8 cellular contexts compared by ENCODE assay signal in the genomic region with DNA sequence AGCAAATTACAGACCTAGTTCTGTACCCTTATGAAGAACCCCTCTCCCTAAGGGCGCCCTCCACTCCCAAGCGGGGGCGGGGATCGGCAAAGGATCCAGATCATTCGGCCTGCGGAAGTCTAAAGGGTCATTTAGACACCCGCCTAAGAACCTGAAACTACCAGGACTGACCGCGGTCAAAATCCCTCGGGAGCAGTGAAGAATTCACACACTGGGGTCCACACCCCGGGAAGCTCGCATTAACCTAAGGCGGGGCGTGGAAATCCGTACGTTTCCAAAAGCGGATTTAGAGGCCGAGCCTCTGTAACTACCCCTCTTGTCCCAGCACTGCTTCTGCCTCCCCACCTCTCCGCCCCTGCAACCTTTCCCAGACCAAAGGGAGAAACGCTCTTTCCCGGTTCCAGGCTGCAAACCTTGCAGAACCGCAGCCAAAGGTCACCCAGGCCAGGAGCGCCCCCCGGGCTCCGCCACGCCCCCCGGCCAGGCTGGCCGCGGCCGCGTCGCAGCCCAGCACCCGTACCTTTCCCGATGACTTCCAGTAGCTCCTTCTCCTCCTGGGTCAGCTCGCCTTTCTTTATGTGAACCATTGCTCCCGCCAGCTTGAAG. TPM values are rescaled to one million over a fixed set of nuclear protein-coding genes. Genes with fewer than 3 reads are reported as not detected.
DNase-seq lines count a peak whose midpoint lies in the region; ATAC-seq and TF ChIP-seq lines count a peak whose summit lies in the region.

No MANE protein-coding gene starts in this region.

- no peaks in the 10 kb centered on the region for H3K27me3 ChIP-seq in kidney epithelial cell (ENCODE audit: control insufficient read depth, insufficient read depth, low read length)

- peaks cover 38% of the 10 kb centered on the region for H3K4me1 Mint-ChIP-seq in MCF 10A (ENCODE audit: insufficient read depth, unreplicated experiment)
- H3K4me1 Mint-ChIP-seq in stimulated activated naive B cell treated with anti-CD40 and anti-IgM and Interleukin-4, amounts not matched to agents 10 μg/mL and 1 μg/mL and 100 μg/mL, for 72 hours, result peaks cover 30 to 49% of the 10 kb centered on the region in 2 donors

- intact Hi-C loops in MCF 10A (cut with micrococcal nuclease), result loop anchor here (1.0 to 5.0 kb wide), 2 partner anchors 23 to 107 kb away; a partner anchor contains a TSS

- BruUV-seq in MCF 10A (replicated peaks; lab: Mats Ljungman, UMichigan), result TSS peak; percentile 36

- DNase-seq in AG08396 (ENCODE audit: low spot score) (peak; percentile 16), NCI-H226 (peak; percentile 37), MCF 10A (ENCODE audit: unreplicated experiment) (no peak), kidney epithelial cell (ENCODE audit: low read depth) (no peak), mucosa of gallbladder (ENCODE audit: low spot score) (no peak)
- DNase-seq in stimulated activated naive B cell treated with anti-CD40 and anti-IgM and Interleukin-4, amounts not matched to agents 10 μg/mL and 1 μg/mL and 100 μg/mL, for 72 hours, result no peak

- TF ChIP-seq CTCF in MCF 10A (IDR thresholded peaks at IDR 0.05; ENCODE audit: unreplicated experiment), result no peak
- TF ChIP-seq CTCF in kidney epithelial cell (IDR thresholded peaks at IDR 0.05; ENCODE audit: insufficient read depth, low read length, poor library complexity, severe bottlenecking), result no peak

- H3K4me3 ChIP-seq in kidney epithelial cell (ENCODE audit: low read depth, low read length), result peak overlapping the region; percentile 80

- ATAC-seq in GM19455 (IDR thresholded peaks at IDR 0.05; ENCODE audit: unreplicated experiment) (peak; percentile 17), HG03159 (IDR thresholded peaks at IDR 0.05; ENCODE audit: unreplicated experiment) (no peak)
- peak; percentile 6 to 11 for ATAC-seq in stimulated activated naive B cell treated with anti-CD40 and anti-IgM and Interleukin-4, amounts not matched to agents 10 μg/mL and 1 μg/mL and 100 μg/mL, for 72 hours (replicated peaks)

- peak overlapping the region; percentile 86 for H3K4me3 Mint-ChIP-seq in MCF 10A (ENCODE audit: unreplicated experiment)
- H3K4me3 Mint-ChIP-seq in stimulated activated naive B cell treated with anti-CD40 and anti-IgM and Interleukin-4, amounts not matched to agents 10 μg/mL and 1 μg/mL and 100 μg/mL, for 72 hours, result peak overlapping the region; percentile 98

- H3K9me3 Mint-ChIP-seq in MCF 10A (ENCODE audit: unreplicated experiment), result no peaks in the 10 kb centered on the region
- no peaks in the 10 kb centered on the region for H3K9me3 Mint-ChIP-seq in stimulated activated naive B cell treated with anti-CD40 and anti-IgM and Interleukin-4, amounts not matched to agents 10 μg/mL and 1 μg/mL and 100 μg/mL, for 72 hours

- no peaks in the 10 kb centered on the region for H3K27me3 Mint-ChIP-seq in MCF 10A (ENCODE audit: insufficient read depth, unreplicated experiment)
- no peaks in the 10 kb centered on the region for H3K27me3 Mint-ChIP-seq in stimulated activated naive B cell treated with anti-CD40 and anti-IgM and Interleukin-4, amounts not matched to agents 10 μg/mL and 1 μg/mL and 100 μg/mL, for 72 hours

- H3K36me3 Mint-ChIP-seq in MCF 10A (ENCODE audit: insufficient read depth, unreplicated experiment), result peaks cover under 1% of the 10 kb centered on the region
- peaks cover 7 to 19% of the 10 kb centered on the region in 2 donors for H3K36me3 Mint-ChIP-seq in stimulated activated naive B cell treated with anti-CD40 and anti-IgM and Interleukin-4, amounts not matched to agents 10 μg/mL and 1 μg/mL and 100 μg/mL, for 72 hours

- H3K36me3 ChIP-seq in kidney epithelial cell (ENCODE audit: control insufficient read depth, insufficient read depth, low read length), result no peaks in the 10 kb centered on the region

- CTCF ChIA-PET in MCF 10A (lab: Yijun Ruan, JAX), result interaction anchor here (0.5 to 1.5 kb wide), 3 partner anchors 42 to 109 kb away, joined by 3 to 4 read pairs (median 3); no protein-coding TSS in a partner anchor

- POLR2A ChIA-PET in MCF 10A (lab: Yijun Ruan, JAX), result interaction anchor here (0.5 to 7.5 kb wide), 21 partner anchors 8 to 654 kb away, joined by 3 to 106 read pairs (median 4); no protein-coding TSS in a partner anchor

- H3K27ac Mint-ChIP-seq in MCF 10A (ENCODE audit: low read depth, unreplicated experiment), result peak overlapping the region; percentile 97
- H3K27ac Mint-ChIP-seq in stimulated activated naive B cell treated with anti-CD40 and anti-IgM and Interleukin-4, amounts not matched to agents 10 μg/mL and 1 μg/mL and 100 μg/mL, for 72 hours, result peak overlapping the region; percentile 100

RNA-seq across cellular contexts. Expression of a gene that starts 0.5 kb away (rescaled TPM):
- total RNA-seq in MCF 10A (2022) (14.3 and 15.3 TPM in 2 replicates), kidney epithelial cell (9.9 and 10.9 TPM in 2 replicates), mucosa of gallbladder (28.0 TPM)

RNA-seq across cellular contexts. Expression of a gene that starts 0.9 kb away (rescaled TPM):
- 41.0 and 85.4 TPM in 2 replicates for total RNA-seq in MCF 10A (2022)
- total RNA-seq in kidney epithelial cell, result 61.2 and 62.2 TPM in 2 replicates
- 24.2 TPM for total RNA-seq in mucosa of gallbladder

Comparison
In these comparisons a context has a peak if more than half of its experiments do, and no peak if none do; other contexts are left out.
1. DNase-seq: peak in AG08396 (single experiment) and NCI-H226 (single experiment); none in MCF 10A (single experiment), kidney epithelial cell (single experiment), stimulated activated naive B cell treated with anti-CD40 and anti-IgM and Interleukin-4, amounts not matched to agents 10 μg/mL and 1 μg/mL and 100 μg/mL, for 72 hours (single experiment) and mucosa of gallbladder (single experiment).